Comparison of ENCODE assay signal across 17 cellular contexts in the genomic region with DNA sequence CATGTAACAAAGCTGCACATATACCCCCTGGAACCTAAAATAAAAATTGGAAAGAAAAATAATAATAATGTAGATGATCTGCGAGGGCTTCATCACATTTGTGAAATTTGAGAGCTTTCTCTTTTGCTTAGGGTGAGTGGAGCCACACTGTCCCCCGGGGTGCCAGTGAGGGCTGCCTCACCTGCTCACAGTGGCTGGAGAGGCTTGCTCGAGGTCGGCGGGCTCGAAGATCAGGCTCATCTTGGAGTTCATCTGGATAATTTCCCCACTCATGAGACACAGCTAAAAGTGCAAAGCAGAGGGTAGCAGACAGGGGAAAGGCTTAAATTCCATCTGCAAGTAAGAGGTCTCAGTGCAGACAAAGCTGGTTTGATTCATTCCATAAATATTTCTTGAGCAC.
DNase-seq lines count a peak whose midpoint lies in the region; ATAC-seq, FAIRE-seq and TF ChIP-seq lines count a peak whose summit lies in the region.
"Had no signal": no experiment of that assay in that cellular context is flagged by ENCODE, and none has a peak within 500 bp of the region (broad histone marks: within the 10 kb centered on the region; RNA-seq: fewer than 3 reads in every experiment).

No MANE protein-coding gene starts in this region.

- no peak overlapping the region for H3K27ac Mint-ChIP-seq in astrocyte (ENCODE audit: unreplicated experiment)
- H3K27ac Mint-ChIP-seq: CD4-positive, alpha-beta T cell had no signal

- TF ChIP-seq CTCF in cardiac muscle cell (IDR thresholded peaks at IDR 0.05; ENCODE audit: low read depth, low read length) (no peak), right atrium auricular region (IDR thresholded peaks at IDR 0.05) (no peak), astrocyte (IDR thresholded peaks at IDR 0.05; ENCODE audit: insufficient read depth, low read depth, low read length) (no peak), gastroesophageal sphincter (IDR thresholded peaks at IDR 0.05) (no peak)

- H3K4me1 ChIP-seq in cardiac muscle cell (ENCODE audit: low read depth) (no peaks in the 10 kb centered on the region), right atrium auricular region (peaks cover 0 to 7% of the 10 kb centered on the region in 2 donors), astrocyte (ENCODE audit: insufficient read depth, low read length) (no peaks in the 10 kb centered on the region), mesenchymal stem cell (ENCODE audit: control insufficient read depth, insufficient read depth, low read depth, low read length) (no peaks in the 10 kb centered on the region), gastroesophageal sphincter (no peaks in the 10 kb centered on the region)

- no peak overlapping the region for H4K8ac ChIP-seq in mesenchymal stem cell (ENCODE audit: low read length)

- no peaks in the 10 kb centered on the region for H3K27me3 ChIP-seq in cardiac muscle cell
- no peaks in the 10 kb centered on the region for H3K27me3 ChIP-seq in right atrium auricular region
- no peaks in the 10 kb centered on the region for H3K27me3 ChIP-seq in astrocyte (ENCODE audit: insufficient read depth, low read length)
- H3K27me3 ChIP-seq in mesenchymal stem cell (ENCODE audit: control insufficient read depth in 1 of 2, insufficient read depth in 1 of 2, low read length in 2 of 2): peaks cover 0 to 4% of the 10 kb centered on the region in 2 experiments
- no peaks in the 10 kb centered on the region for H3K27me3 ChIP-seq in gastroesophageal sphincter

- no peak overlapping the region for H2BK5ac ChIP-seq in mesenchymal stem cell (ENCODE audit: low read depth, low read length, poor library complexity, severe bottlenecking)

- H3K4me2 ChIP-seq in astrocyte (ENCODE audit: low read length): no peak overlapping the region
- H3K4me2 ChIP-seq in mesenchymal stem cell (ENCODE audit: low read length, poor library complexity, severe bottlenecking): no peak overlapping the region

- no peak overlapping the region for H2BK15ac ChIP-seq in mesenchymal stem cell (ENCODE audit: low read depth, poor library complexity, severe bottlenecking)

- H3K9me3 Mint-ChIP-seq in astrocyte (ENCODE audit: unreplicated experiment): peaks cover 2% of the 10 kb centered on the region
- H3K9me3 Mint-ChIP-seq: CD4-positive, alpha-beta T cell; H9 had no signal

- 89% methylated on average over 6 of the region's 6 CpGs for WGBS in mesenchymal stem cell
- WGBS in gastroesophageal sphincter (ENCODE audit: low coverage in 1 of 2), 2 donors: 74 to 79% methylated on average over 6 of the region's 6 CpGs

- DNase-seq in cardiac muscle cell (ENCODE audit: low read depth in 1 of 2, low spot score in 1 of 2): no peak
- no peak for DNase-seq in right atrium auricular region (ENCODE audit: low spot score)
- DNase-seq in astrocyte (ENCODE audit: low read depth): peak; percentile 1
- DNase-seq in mesenchymal stem cell: no peak
- no peak for DNase-seq in NCI-H2196 (lab: John Stamatoyannopoulos, UW; ENCODE audit: unreplicated experiment)
- DNase-seq: ACHN; CD4-positive, alpha-beta T cell; DMS153; DMS79; H9 had no signal

- H3K36me3 Mint-ChIP-seq in astrocyte (ENCODE audit: low read depth, unreplicated experiment): no peaks in the 10 kb centered on the region

- H2BK120ac ChIP-seq in mesenchymal stem cell (ENCODE audit: low read depth, low read length): no peak overlapping the region

- no peaks in the 10 kb centered on the region for H3K36me3 ChIP-seq in cardiac muscle cell
- no peaks in the 10 kb centered on the region for H3K36me3 ChIP-seq in right atrium auricular region
- no peaks in the 10 kb centered on the region for H3K36me3 ChIP-seq in astrocyte (ENCODE audit: insufficient read depth, low read length)
- no peaks in the 10 kb centered on the region for H3K36me3 ChIP-seq in mesenchymal stem cell (ENCODE audit: control insufficient read depth in 1 of 2, insufficient read depth in 2 of 2, low read depth in 1 of 2, low read length in 2 of 2)
- H3K36me3 ChIP-seq in gastroesophageal sphincter: no peaks in the 10 kb centered on the region

- no peaks in the 10 kb centered on the region for H3K79me2 ChIP-seq in astrocyte (ENCODE audit: insufficient read depth, low read length)

- FAIRE-seq in astrocyte (lab: Jason Lieb, UNC): no peak
- FAIRE-seq: A204.1, GM12878, GM19239, H1 had no signal

- H3K79me1 ChIP-seq in mesenchymal stem cell (replicated peaks; ENCODE audit: low read length, poor library complexity, severe bottlenecking): no peaks in the 10 kb centered on the region

- H3K9me3 ChIP-seq in cardiac muscle cell (ENCODE audit: low read depth): no peaks in the 10 kb centered on the region
- no peaks in the 10 kb centered on the region for H3K9me3 ChIP-seq in right atrium auricular region
- no peaks in the 10 kb centered on the region for H3K9me3 ChIP-seq in astrocyte (ENCODE audit: insufficient read depth, low read depth, low read length)
- H3K9me3 ChIP-seq in mesenchymal stem cell (ENCODE audit: control insufficient read depth, low read length): no peaks in the 10 kb centered on the region
- no peaks in the 10 kb centered on the region for H3K9me3 ChIP-seq in gastroesophageal sphincter

- no peak for TF ChIP-seq EP300 in gastroesophageal sphincter (IDR thresholded peaks at IDR 0.05)

- H3K18ac ChIP-seq in mesenchymal stem cell (ENCODE audit: low read depth in 1 of 2, low read length in 2 of 2): no peak overlapping the region

- H3K27ac ChIP-seq in cardiac muscle cell: peak overlapping the region; percentile 40
- H3K27ac ChIP-seq in right atrium auricular region: no peak overlapping the region
- H3K27ac ChIP-seq in astrocyte (ENCODE audit: low read depth, low read length): no peak overlapping the region
- H3K27ac ChIP-seq in mesenchymal stem cell (ENCODE audit: low read length, poor library complexity, severe bottlenecking): no peak overlapping the region
- H3K27ac ChIP-seq in gastroesophageal sphincter: no peak overlapping the region
- H3K27ac ChIP-seq: C4-2B had no signal

- H2BK12ac ChIP-seq in mesenchymal stem cell (ENCODE audit: low read length in 2 of 2): no peak overlapping the region

- no peak for ATAC-seq in GM18520 (IDR thresholded peaks at IDR 0.05; ENCODE audit: unreplicated experiment)
- no peak for ATAC-seq in gastroesophageal sphincter
- ATAC-seq: GM12878 had no signal

- H3K14ac ChIP-seq in mesenchymal stem cell (ENCODE audit: low read length in 2 of 2): no peak overlapping the region

- no peaks in the 10 kb centered on the region for H4K20me1 ChIP-seq in astrocyte (ENCODE audit: insufficient read depth, low read length)

- H3K4ac ChIP-seq in mesenchymal stem cell (ENCODE audit: low read depth in 1 of 2, low read length in 2 of 2): no peak overlapping the region

- H3K23ac ChIP-seq in mesenchymal stem cell (ENCODE audit: low read length in 2 of 2): no peak overlapping the region

- H2AFZ ChIP-seq in astrocyte (ENCODE audit: low read depth, low read length): no peak overlapping the region
- H2AFZ ChIP-seq in mesenchymal stem cell (ENCODE audit: low read depth, low read length): peak overlapping the region; percentile 14

- H3K4me3 Mint-ChIP-seq in astrocyte (ENCODE audit: unreplicated experiment): no peak overlapping the region
- H3K4me3 Mint-ChIP-seq: CD4-positive, alpha-beta T cell; H9 had no signal

- TF ChIP-seq POLR2A in gastroesophageal sphincter (IDR thresholded peaks at IDR 0.05): no peak

- no peak overlapping the region for H4K91ac ChIP-seq in mesenchymal stem cell (ENCODE audit: low read length)

- no peak overlapping the region for H2AK5ac ChIP-seq in mesenchymal stem cell (ENCODE audit: low read length, severe bottlenecking)

- no peak overlapping the region for H3K4me3 ChIP-seq in cardiac muscle cell
- no peak overlapping the region for H3K4me3 ChIP-seq in right atrium auricular region
- H3K4me3 ChIP-seq in astrocyte (ENCODE audit: insufficient read depth, low read depth, low read length): no peak overlapping the region
- no peak overlapping the region for H3K4me3 ChIP-seq in mesenchymal stem cell (ENCODE audit: insufficient read depth in 1 of 2, low read depth in 1 of 2, low read length in 2 of 2)
- H3K4me3 ChIP-seq in gastroesophageal sphincter: no peak overlapping the region
- H3K4me3 ChIP-seq: GM12878 had no signal

- H3K9ac ChIP-seq in astrocyte (ENCODE audit: low read length) (no peak overlapping the region), mesenchymal stem cell (ENCODE audit: low read length) (no peak overlapping the region)

- H3K27me3 Mint-ChIP-seq in astrocyte (ENCODE audit: low read depth, unreplicated experiment): no peaks in the 10 kb centered on the region

- peaks cover 3% of the 10 kb centered on the region for H3K4me1 Mint-ChIP-seq in astrocyte (ENCODE audit: low read depth, unreplicated experiment)
- H3K4me1 Mint-ChIP-seq: H9 had no signal
